In genomic region chr2:157227592-157227991, GRCh38 we compare ENCODE assay signal across 11 cellular contexts.
"Had no signal": no experiment of that assay in that cellular context is flagged by ENCODE, and none has a peak within 500 bp of the region (broad histone marks: within the 10 kb centered on the region; RNA-seq: fewer than 3 reads in every experiment).

No MANE protein-coding gene starts in this region.

- H3K27ac ChIP-seq: GM23248 had no signal

- H3K36me3 ChIP-seq: HAP-1 had no signal

- H2AFZ ChIP-seq: GM23248, GM23338 had no signal

- H3K4me3 ChIP-seq: GM23248, GM23338, HAP-1 had no signal

- H3K27ac Mint-ChIP-seq: GM23338, H9, HFFc6 had no signal

- H3K9me3 ChIP-seq: HAP-1 had no signal

- ATAC-seq: GM23338, HCT116 had no signal

- H3K9me3 Mint-ChIP-seq: GM23338 had no signal

- H3K9ac ChIP-seq: GM23248 had no signal

- DNase-seq: GM23248, GOT3, H7, H9, HCEC 1CT, HFFc6 had no signal

- H3K4me2 ChIP-seq: GM23338 had no signal

- H3K4me3 Mint-ChIP-seq: GM23338, H9, HFFc6 had no signal

- FAIRE-seq: H1, H54 had no signal

- H3K4me1 Mint-ChIP-seq: GM23338, H9 had no signal
